Comparison of ENCODE assay signal across 8 cellular contexts in the genomic region with DNA sequence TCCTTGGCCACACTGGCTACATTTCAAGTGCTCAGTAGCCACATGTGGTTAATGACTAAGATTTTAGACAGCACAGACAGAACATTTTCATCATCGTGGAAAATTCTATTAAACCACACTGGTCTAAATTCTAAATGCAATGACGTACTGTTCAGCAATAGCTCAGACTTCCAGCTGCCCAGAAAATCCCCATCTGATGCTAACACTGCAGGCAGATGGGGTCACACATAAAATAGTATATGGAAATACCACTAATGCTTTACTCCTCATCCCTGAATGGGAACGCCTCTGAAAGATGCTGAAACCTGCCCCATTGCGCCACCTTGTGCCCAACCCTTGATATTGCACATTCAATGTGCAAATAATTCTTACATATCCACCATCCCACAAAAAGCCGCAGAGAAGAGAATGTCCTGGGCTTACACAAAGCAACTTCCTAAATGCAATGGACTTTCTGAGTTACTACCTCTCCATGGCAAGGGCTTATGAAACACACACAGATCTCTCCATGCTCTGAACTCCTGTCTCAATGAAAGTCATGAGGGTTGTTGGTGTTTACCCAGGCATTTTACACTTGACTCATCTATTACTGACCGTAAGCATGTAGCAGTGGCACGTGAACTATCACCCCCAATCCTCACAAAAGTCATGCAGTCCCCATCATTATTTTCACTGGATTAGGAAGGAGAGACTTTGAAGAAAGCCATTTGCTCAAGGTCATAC. TPM values are rescaled to one million over a fixed set of nuclear protein-coding genes. Genes with fewer than 3 reads are reported as not detected.
DNase-seq lines count a peak whose midpoint lies in the region; ATAC-seq, FAIRE-seq and TF ChIP-seq lines count a peak whose summit lies in the region.

No MANE protein-coding gene starts in this region.

- no peak overlapping the region for H3K9ac ChIP-seq in endothelial cell of umbilical vein (replicated peaks; ENCODE audit: extremely low read depth, insufficient read depth, low read length)

- no peak overlapping the region for H3K4me2 ChIP-seq in endothelial cell of umbilical vein (ENCODE audit: insufficient read depth, low read length)

- peak; percentile 73 to 78 for TF ChIP-seq CTCF in endothelial cell of umbilical vein (IDR thresholded peaks at IDR 0.05; ENCODE audit: extremely low read depth in 1 of 2, insufficient read depth in 1 of 2, low read depth in 1 of 2, low read length in 2 of 2)

- no peaks in the 10 kb centered on the region for H3K9me1 ChIP-seq in endothelial cell of umbilical vein (replicated peaks; ENCODE audit: control insufficient read depth, extremely low read depth, insufficient read depth, low read length)

- H3K79me2 ChIP-seq in endothelial cell of umbilical vein (ENCODE audit: control insufficient read depth, insufficient read depth, low read length): no peaks in the 10 kb centered on the region

- H3K4me1 Mint-ChIP-seq in activated CD4-positive, alpha-beta memory T cell treated with anti-CD3 and anti-CD28 coated beads for 36 hours (ENCODE audit: low read depth): peaks cover 3% of the 10 kb centered on the region

- peak; percentile 89 for FAIRE-seq in endothelial cell of umbilical vein (lab: Jason Lieb, UNC)

- no peak overlapping the region for H3K4me3 Mint-ChIP-seq in activated CD4-positive, alpha-beta memory T cell treated with anti-CD3 and anti-CD28 coated beads for 36 hours

- POLR2A ChIA-PET in activated CD4-positive, alpha-beta memory T cell treated with anti-CD3 and anti-CD28 coated beads for 36 hours (lab: Charles Lee): no interaction called here
- POLR2A ChIA-PET in endothelial cell of umbilical vein (lab: Charles Lee): no interaction called here

- no peaks in the 10 kb centered on the region for H3K36me3 ChIP-seq in endothelial cell of umbilical vein (ENCODE audit: control insufficient read depth in 2 of 2, extremely low read depth in 1 of 2, insufficient read depth in 2 of 2, low read length in 2 of 2)

- no peaks in the 10 kb centered on the region for H3K9me3 ChIP-seq in endothelial cell of umbilical vein (replicated peaks; ENCODE audit: control insufficient read depth, insufficient read depth, low read length)

- H3K27ac Mint-ChIP-seq in activated CD4-positive, alpha-beta memory T cell treated with anti-CD3 and anti-CD28 coated beads for 36 hours: no peak overlapping the region

- H3K27me3 ChIP-seq in endothelial cell of umbilical vein (ENCODE audit: control insufficient read depth in 2 of 2, insufficient read depth in 2 of 2, low read length in 2 of 2): no peaks in the 10 kb centered on the region

- no peaks in the 10 kb centered on the region for H3K4me1 ChIP-seq in endothelial cell of umbilical vein (ENCODE audit: control insufficient read depth, extremely low read depth, insufficient read depth, low read length)

- peaks cover 9% of the 10 kb centered on the region for H3K27me3 Mint-ChIP-seq in activated CD4-positive, alpha-beta memory T cell treated with anti-CD3 and anti-CD28 coated beads for 36 hours

- no peaks in the 10 kb centered on the region for H3K36me3 Mint-ChIP-seq in activated CD4-positive, alpha-beta memory T cell treated with anti-CD3 and anti-CD28 coated beads for 36 hours

- dilution Hi-C loops in endothelial cell of umbilical vein (cut with MboI; ENCODE audit: extremely low pct_ligation_motif_present, low sequenced_read_pairs): no loop called here

- no peak overlapping the region for H3K27ac ChIP-seq in endothelial cell of umbilical vein (ENCODE audit: insufficient read depth, low read depth, low read length)

- intact Hi-C loops in activated CD4-positive, alpha-beta memory T cell treated with anti-CD3 and anti-CD28 coated beads for 36 hours (cut with micrococcal nuclease): loop anchor here (1.0 to 2.0 kb wide), 4 partner anchors 35 to 203 kb away; no protein-coding TSS in a partner anchor
- intact Hi-C loops in endothelial cell of umbilical vein (cut with micrococcal nuclease): loop anchor here (1.0 to 5.0 kb wide), 5 partner anchors 93 to 464 kb away; a partner anchor contains a TSS

- BruUV-seq in endothelial cell of umbilical vein (replicated peaks; lab: Mats Ljungman, UMichigan): no TSS peak

- peak; percentile 63 for DNase-seq in ELF-1 (ENCODE audit: low read depth, low spot score)
- DNase-seq in NCI-H748 (lab: John Stamatoyannopoulos, UW; ENCODE audit: unreplicated experiment): peak; percentile 74
- DNase-seq in activated CD4-positive, alpha-beta memory T cell treated with anti-CD3 and anti-CD28 coated beads for 36 hours: peak; percentile 70
- peak; percentile 60 for DNase-seq in endothelial cell of umbilical vein (ENCODE audit: low read depth, low spot score)
- peak; percentile 69 for DNase-seq in mucosa of gallbladder (ENCODE audit: low spot score)
- DNase-seq in stimulated activated CD8-positive, alpha-beta memory T cell treated with anti-CD3 and anti-CD28 coated beads, Interleukin-7, amount 100 ng/mL, for 1 hour (ENCODE audit: low read depth in 2 of 2): peak; percentile 13 to 38

- H3K4me3 ChIP-seq in endothelial cell of umbilical vein (replicated peaks in 1 of 3; ENCODE audit: insufficient read depth in 1 of 3, low read depth in 1 of 3, low read length in 3 of 3): no peak overlapping the region

- no peak for TF ChIP-seq POLR2A in endothelial cell of umbilical vein (IDR thresholded peaks at IDR 0.05; ENCODE audit: low read depth, low read length)

- H2AFZ ChIP-seq in endothelial cell of umbilical vein (ENCODE audit: low read depth, low read length): no peak overlapping the region

- ATAC-seq in HG03159 (IDR thresholded peaks at IDR 0.05; ENCODE audit: unreplicated experiment) (peak; percentile 61), HG03025 (IDR thresholded peaks at IDR 0.05; ENCODE audit: low FRiP score, unreplicated experiment) (no peak)

- no peaks in the 10 kb centered on the region for H3K9me3 Mint-ChIP-seq in activated CD4-positive, alpha-beta memory T cell treated with anti-CD3 and anti-CD28 coated beads for 36 hours

- CTCF ChIA-PET in activated CD4-positive, alpha-beta memory T cell treated with anti-CD3 and anti-CD28 coated beads for 36 hours (lab: Charles Lee): interaction anchor here (0.6 to 4.9 kb wide), 7 partner anchors 15 to 474 kb away, joined by 3 to 42 read pairs (median 3); no protein-coding TSS in a partner anchor
- CTCF ChIA-PET in endothelial cell of umbilical vein (lab: Charles Lee): interaction anchor here (0.9 to 4.4 kb wide), 16 partner anchors 13 to 463 kb away, joined by 3 to 111 read pairs (median 8); a partner anchor contains a TSS

- H4K20me1 ChIP-seq in endothelial cell of umbilical vein (replicated peaks; ENCODE audit: control insufficient read depth, extremely low read depth, insufficient read depth, low read length): no peaks in the 10 kb centered on the region

TF ChIP-seq in endothelial cell of umbilical vein, 7 proteins besides CTCF, POLR2A, EP300 and RAD21:
- TF ChIP-seq, protein P1, sequence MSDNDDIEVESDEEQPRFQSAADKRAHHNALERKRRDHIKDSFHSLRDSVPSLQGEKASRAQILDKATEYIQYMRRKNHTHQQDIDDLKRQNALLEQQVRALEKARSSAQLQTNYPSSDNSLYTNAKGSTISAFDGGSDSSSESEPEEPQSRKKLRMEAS (IDR thresholded peaks at IDR 0.05; ENCODE audit: insufficient read depth, insufficient read length): no peak
- TF ChIP-seq MYC (IDR thresholded peaks at IDR 0.05; ENCODE audit: low read depth, low read length) (no peak), JUN (IDR thresholded peaks at IDR 0.05; ENCODE audit: borderline replicate concordance, insufficient read depth, insufficient read length, low read depth) (no peak), EZH2 (IDR thresholded peaks at IDR 0.05; ENCODE audit: borderline replicate concordance, low read depth, low read length, severe bottlenecking) (no peak), GATA2 (IDR thresholded peaks at IDR 0.05; ENCODE audit: insufficient read depth, insufficient read length, low read depth, low read length) (no peak), FOS (IDR thresholded peaks at IDR 0.05; ENCODE audit: borderline replicate concordance, insufficient read depth, low read length) (no peak)
TF ChIP-seq in endothelial cell of umbilical vein: peak in this region for 0.

RNA-seq across cellular contexts. Expression of a gene that starts 20.3 kb away (rescaled TPM):
- not detected for total RNA-seq in activated CD4-positive, alpha-beta memory T cell treated with anti-CD3 and anti-CD28 coated beads for 36 hours
- total RNA-seq in endothelial cell of umbilical vein (not detected in 2 replicates), mucosa of gallbladder (15.2 TPM)
- polyA plus RNA-seq in endothelial cell of umbilical vein: not detected in 2 replicates
- not detected in 2 replicates for polyA plus RNA-seq in endothelial cell of umbilical vein (2011; cell fraction: cytosol; rRNA removed)
- polyA plus RNA-seq in endothelial cell of umbilical vein (2011; cell fraction: nucleus; rRNA removed): not detected in 2 replicates
- polyA plus RNA-seq in endothelial cell of umbilical vein (2012): not detected in 2 replicates
- polyA minus RNA-seq in endothelial cell of umbilical vein: not detected in 2 replicates
- polyA minus RNA-seq in endothelial cell of umbilical vein (2011; cell fraction: cytosol; rRNA and poly(A)+ RNA removed): not detected
- polyA minus RNA-seq in endothelial cell of umbilical vein (2011; cell fraction: nucleus; rRNA and poly(A)+ RNA removed): not detected in 2 replicates

Comparison
In these comparisons a context has a peak if more than half of its experiments do, and no peak if none do; other contexts are left out.
1. RNA of a gene that starts 20.3 kb away (total RNA-seq): 15.2 TPM in mucosa of gallbladder (single experiment); not detected in activated CD4-positive, alpha-beta memory T cell treated with anti-CD3 and anti-CD28 coated beads for 36 hours and not detected in endothelial cell of umbilical vein; every median in the first group is over 10 times any median in the second.
2. Peak in every context shown above with its lines, with median percentiles within 50 percentile points of each other: DNase-seq.